Comparison of ENCODE assay signal across 16 cellular contexts in the genomic region with DNA sequence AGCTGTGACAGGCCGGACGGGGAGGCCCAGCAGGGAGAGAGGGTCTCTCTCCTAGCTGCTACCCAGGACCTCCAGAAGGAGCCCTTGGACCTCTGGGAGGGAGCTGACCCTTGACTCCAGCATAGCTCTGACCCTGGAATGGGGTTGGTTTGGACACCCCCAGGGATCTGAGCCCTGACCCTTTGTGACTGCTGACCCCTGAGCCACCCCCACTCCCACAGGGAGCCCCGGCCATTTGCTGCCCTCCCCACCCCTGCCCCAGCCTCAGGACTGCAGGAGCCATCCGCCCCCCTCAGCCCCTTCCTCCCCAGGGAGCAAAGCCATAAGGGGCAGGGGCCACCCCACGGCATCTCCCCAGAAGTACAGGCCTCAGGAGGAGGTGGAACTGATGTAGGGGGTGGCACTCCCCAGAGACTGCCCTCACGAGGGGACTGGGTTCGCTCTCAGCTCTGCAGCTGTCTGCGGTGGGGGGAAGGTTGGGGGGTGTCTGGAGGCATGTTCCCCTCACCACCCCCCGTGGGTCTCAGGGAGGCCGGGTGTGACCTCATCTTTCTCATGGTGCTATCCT. TPM values are rescaled to one million over a fixed set of nuclear protein-coding genes. Genes with fewer than 3 reads are reported as not detected.
A peak's percentile ranks its signal among the peaks of the same experiment; 100 is the strongest.
DNase-seq lines count a peak whose midpoint lies in the region; ATAC-seq and TF ChIP-seq lines count a peak whose summit lies in the region.
"Had no signal": no experiment of that assay in that cellular context is flagged by ENCODE, and none has a peak within 500 bp of the region (broad histone marks: within the 10 kb centered on the region; RNA-seq: fewer than 3 reads in every experiment).

No MANE protein-coding gene starts in this region.

- H3K4me1 ChIP-seq in H9 (ENCODE audit: insufficient read depth, low read length): peaks cover 2% of the 10 kb centered on the region; the same call in 1 of the 2 replicates
- peaks cover 19% of the 10 kb centered on the region in 2 donors for H3K4me1 ChIP-seq in neuronal stem cell (ENCODE audit: control insufficient read depth in 2 of 2, insufficient read depth in 1 of 2, low read depth in 1 of 2, low read length in 2 of 2)

- H2BK15ac ChIP-seq in H9 (ENCODE audit: low read depth, low read length) (no peak overlapping the region), neuronal stem cell (ENCODE audit: low read length) (no peak overlapping the region)

- H3K27ac Mint-ChIP-seq in H9: peak overlapping the region; percentile 75 to 99 (median 92); a peak in 5 of 7 replicates
- H3K27ac Mint-ChIP-seq in WTC11: peak overlapping the region; percentile 96

- H3K36me3 ChIP-seq in neuronal stem cell (replicated peaks in 1 of 2; ENCODE audit: control insufficient read depth in 2 of 2, insufficient read depth in 2 of 2, low read length in 2 of 2): peaks cover 23 to 49% of the 10 kb centered on the region in 2 donors

- H3K4me2 ChIP-seq in H9 (ENCODE audit: insufficient read depth, insufficient read length, low read length) (no peak overlapping the region), neuronal stem cell (ENCODE audit: insufficient read depth, low read length, poor library complexity, severe bottlenecking) (no peak overlapping the region)
- H3K4me2 ChIP-seq: KMS-11 had no signal

- H2BK20ac ChIP-seq in H9 (ENCODE audit: low read depth, low read length, poor library complexity, severe bottlenecking): no peak overlapping the region

- no peak overlapping the region for H4K5ac ChIP-seq in H9 (ENCODE audit: insufficient read length, low read depth, low read length)

- H2AFZ ChIP-seq in H9 (ENCODE audit: low read length) (no peak overlapping the region), neuronal stem cell (ENCODE audit: low read length) (no peak overlapping the region)

- CTCF ChIA-PET in WTC11 (lab: Charles Lee): interaction anchor here (1.0 to 3.4 kb wide), 5 partner anchors 9 to 187 kb away, joined by 3 to 30 read pairs (median 4); partner anchors contain the start of genes IL11 and KMT5C

- H3K27me3 Mint-ChIP-seq in H9 (ENCODE audit: low read depth) (peaks cover 22% of the 10 kb centered on the region), WTC11 (ENCODE audit: low read depth) (peaks cover 22% of the 10 kb centered on the region)

- H2BK120ac ChIP-seq in H9 (ENCODE audit: low read depth, low read length, poor library complexity, severe bottlenecking) (no peak overlapping the region), neuronal stem cell (ENCODE audit: low read depth, low read length) (no peak overlapping the region)

- H3K4me3 ChIP-seq in neuronal stem cell (ENCODE audit: low read length in 2 of 2): no peak overlapping the region

- H4K91ac ChIP-seq in H9 (ENCODE audit: insufficient read length, low read depth, low read length) (no peak overlapping the region), neuronal stem cell (ENCODE audit: low read depth, low read length, poor library complexity) (no peak overlapping the region)

- H3K23me2 ChIP-seq in H9 (ENCODE audit: insufficient read length, low read depth, low read length, poor library complexity, severe bottlenecking): peaks cover 3% of the 10 kb centered on the region

- peak overlapping the region; percentile 22 to 72; a peak in 3 of 5 replicates for H3K4me3 Mint-ChIP-seq in H9
- peak overlapping the region; percentile 52 for H3K4me3 Mint-ChIP-seq in WTC11

- H3K79me1 ChIP-seq in H9 (ENCODE audit: insufficient read depth, low read depth, low read length, poor library complexity, severe bottlenecking): no peaks in the 10 kb centered on the region
- H3K79me1 ChIP-seq in neuronal stem cell (ENCODE audit: low read depth, low read length): peaks cover 6% of the 10 kb centered on the region

- no peak overlapping the region for H3K9ac ChIP-seq in H9 (ENCODE audit: extremely low read depth, insufficient read length, low read length)
- H3K9ac ChIP-seq in neuronal stem cell (ENCODE audit: low read depth, low read length, poor library complexity): peak overlapping the region; percentile 38
- H3K9ac ChIP-seq: KMS-11 had no signal

- WGBS in H9 (ENCODE audit: extremely low coverage, insufficient read length, low lambda C conversion rate): no CpG with 5 or more reads among the region's 10 CpGs
- no CpG with 5 or more reads among the region's 10 CpGs for WGBS in neuronal stem cell (ENCODE audit: extremely low coverage in 2 of 2, insufficient read length in 2 of 2, insufficient replicate concordance in 1 of 2), 2 donors

- H4K8ac ChIP-seq in H9 (replicated peaks; ENCODE audit: insufficient read length, low read depth, low read length): no peak overlapping the region
- no peak overlapping the region for H4K8ac ChIP-seq in neuronal stem cell (ENCODE audit: low read depth, low read length)

- H3K79me2 ChIP-seq in H9 (ENCODE audit: insufficient read depth, low read length): no peaks in the 10 kb centered on the region

- H2BK12ac ChIP-seq in H9 (ENCODE audit: insufficient read length, low read depth, low read length): no peak overlapping the region
- no peak overlapping the region for H2BK12ac ChIP-seq in neuronal stem cell (ENCODE audit: low read length)

- H3K18ac ChIP-seq in H9 (ENCODE audit: insufficient read length, low read depth, low read length): no peak overlapping the region
- H3K18ac ChIP-seq in neuronal stem cell (ENCODE audit: low read length): no peak overlapping the region

- ATAC-seq in WTC11: no peak
- ATAC-seq: Right ventricle myocardium inferior had no signal

- H2AK5ac ChIP-seq in H9 (ENCODE audit: insufficient read length, low read length) (no peak overlapping the region), neuronal stem cell (ENCODE audit: low read depth, low read length) (peak overlapping the region; percentile 63)

- H3K14ac ChIP-seq in H9 (ENCODE audit: insufficient read depth, low read length) (peak overlapping the region; percentile 23), neuronal stem cell (ENCODE audit: low read length) (no peak overlapping the region)

- no peak for DNase-seq in H9
- no peak for DNase-seq in WTC11 (ENCODE audit: low spot score)
- DNase-seq in islet precursor cell: peak; percentile 43
- no peak for DNase-seq in neuronal stem cell (ENCODE audit: low spot score)
- no peak for DNase-seq in hippocampal formation (lab: John Stamatoyannopoulos, UW)
- DNase-seq in G401 (ENCODE audit: low spot score): no peak
- no peak for DNase-seq in activated CD4-positive, CD25-positive, alpha-beta regulatory T cell (lab: John Stamatoyannopoulos, UW)
- DNase-seq: COR-L47, HCEC 1CT, NCI-H1048, NCI-H1436 treated with DMSO at 0.1 percent for 48 hours, NCI-H510A treated with DMSO at 0.1 percent for 48 hours had no signal

- H3K36me3 Mint-ChIP-seq in H9 (ENCODE audit: insufficient read depth in 1 of 3, low read depth in 3 of 3) (peaks cover 20 to 62% (median 47%) of the 10 kb centered on the region in 3 experiments; a peak in 6 of 7 replicates), WTC11 (peaks cover 22% of the 10 kb centered on the region)

- H4K20me1 ChIP-seq in H9 (ENCODE audit: control insufficient read depth, insufficient read depth, insufficient read length): no peaks in the 10 kb centered on the region

- H2BK5ac ChIP-seq in H9 (ENCODE audit: insufficient read length, low read length) (no peak overlapping the region), neuronal stem cell (ENCODE audit: low read length) (no peak overlapping the region)

- H3K27me3 ChIP-seq in H9 (ENCODE audit: insufficient read depth, low read length) (peaks cover 5% of the 10 kb centered on the region; the same call in 1 of the 2 replicates), neuronal stem cell (ENCODE audit: control insufficient read depth in 3 of 3, insufficient read depth in 3 of 3, low read depth in 1 of 3, low read length in 3 of 3) (peaks cover 0 to 16% (median 12%) of the 10 kb centered on the region in 3 experiments)

- TF ChIP-seq CTCF in H9 (conservative IDR thresholded peaks at IDR 0.05): no peak
- TF ChIP-seq CTCF in WTC11 (IDR thresholded peaks at IDR 0.05): no peak

- H3K4ac ChIP-seq in H9 (ENCODE audit: low read depth, low read length): no peak overlapping the region
- H3K4ac ChIP-seq in neuronal stem cell (ENCODE audit: low read length): no peak overlapping the region

- no peaks in the 10 kb centered on the region for H3K9me3 ChIP-seq in H9 (ENCODE audit: control insufficient read depth, low read depth, low read length)
- H3K9me3 ChIP-seq in neuronal stem cell (replicated peaks in 1 of 2; ENCODE audit: control insufficient read depth in 2 of 2, insufficient read depth in 1 of 2, low read depth in 1 of 2, low read length in 2 of 2): peaks cover 0 to 2% of the 10 kb centered on the region in 2 donors

- no peak overlapping the region for H3K56ac ChIP-seq in H9 (ENCODE audit: insufficient read length, low read depth, low read length)

- in situ Hi-C loops in G401 (cut with HindIII; ENCODE audit: low sequenced_read_pairs): loop anchor here (10.0 kb wide), 1 partner anchor 173 kb away; no protein-coding TSS in a partner anchor

- no peak overlapping the region for H3T11ph ChIP-seq in H9 (ENCODE audit: low read length)

- H3K27ac ChIP-seq in H9 (ENCODE audit: insufficient read length, low read depth, low read length): no peak overlapping the region
- no peak overlapping the region for H3K27ac ChIP-seq in neuronal stem cell (replicated peaks; ENCODE audit: low read length)
- H3K27ac ChIP-seq: KMS-11 had no signal

- no peak overlapping the region for H3K23ac ChIP-seq in H9 (ENCODE audit: insufficient read length, low read depth, low read length)
- H3K23ac ChIP-seq in neuronal stem cell (ENCODE audit: low read depth, low read length, poor library complexity): no peak overlapping the region

- H3K4me1 Mint-ChIP-seq in H9 (peaks cover 53 to 73% of the 10 kb centered on the region in 2 experiments), WTC11 (peaks cover 49% of the 10 kb centered on the region)

- H3K9me3 Mint-ChIP-seq in H9: no peaks in the 10 kb centered on the region; a peak in 1 of 5 replicates
- H3K9me3 Mint-ChIP-seq in WTC11: no peaks in the 10 kb centered on the region

- POLR2A ChIA-PET in WTC11 (lab: Charles Lee): interaction anchor here (0.5 to 3.7 kb wide), 4 partner anchors 9 to 45 kb away, joined by 3 to 28 read pairs (median 11); partner anchors contain the start of gene KMT5C

RNA-seq across cellular contexts. Expression of gene COX6B2, which starts 7.0 kb away (rescaled TPM):
- total RNA-seq in H9 (2021): 4.0 and 5.0 TPM in 2 replicates
- 4.1 to 8.0 TPM (median 4.3 TPM) in 3 replicates for total RNA-seq in WTC11 (2021)
- 0.81 TPM for polyA plus RNA-seq in neuronal stem cell (2013, experiment 1 of 2)
- polyA plus RNA-seq in neuronal stem cell (2013, experiment 2 of 2): 0.71 TPM
- 5.8 TPM in 2 replicates for total RNA-seq in G401 (2014; rRNA removed; shearing (Covaris generic))
- total RNA-seq: Daoy, Right ventricle myocardium inferior had no signal

RNA-seq across cellular contexts. Expression of gene KMT5C, which starts 7.8 kb away (rescaled TPM):
- total RNA-seq in H9 (2021): 53.7 and 54.5 TPM in 2 replicates
- 49.1 to 63.1 TPM (median 52.3 TPM) in 3 replicates for total RNA-seq in WTC11 (2021)
- 46.5 TPM for polyA plus RNA-seq in neuronal stem cell (2013, experiment 1 of 2)
- 47.0 TPM for polyA plus RNA-seq in neuronal stem cell (2013, experiment 2 of 2)
- total RNA-seq in G401 (2014; rRNA removed; shearing (Covaris generic)): 17.7 and 20.8 TPM in 2 replicates

RNA-seq across cellular contexts. Expression of gene GARIN5B, which starts 15.5 kb away (rescaled TPM):
- total RNA-seq in H9 (2021): 0.13 and 0.15 TPM in 2 replicates
- 0.07 to 0.09 TPM in 2 of 3 replicates, not detected in the other for total RNA-seq in WTC11 (2021)
- 0.08 TPM for polyA plus RNA-seq in neuronal stem cell (2013, experiment 1 of 2)
- 0.08 TPM for polyA plus RNA-seq in neuronal stem cell (2013, experiment 2 of 2)
- total RNA-seq in G401 (2014; rRNA removed; shearing (Covaris generic)): not detected in 2 replicates
- total RNA-seq: Daoy, MCF 10A, Right ventricle myocardium inferior had no signal

RNA-seq across cellular contexts. Expression of gene TMEM150B, which starts 22.4 kb away (rescaled TPM):
- total RNA-seq in H9 (2021) (0.63 TPM in 1 of 2 replicates, not detected in the other), WTC11 (2021) (0.44 to 0.50 TPM in 2 of 3 replicates, not detected in the other)
- polyA plus RNA-seq in neuronal stem cell (2013, experiment 1 of 2): not detected
- 0.04 TPM for polyA plus RNA-seq in neuronal stem cell (2013, experiment 2 of 2)
- total RNA-seq in G401 (2014; rRNA removed; shearing (Covaris generic)): 1.9 TPM in 1 of 2 replicates, not detected in the other
- total RNA-seq: Daoy, MCF 10A had no signal

RNA-seq across cellular contexts. Expression of gene IL11, which starts 22.7 kb away (rescaled TPM):
- total RNA-seq in H9 (2021): 3.8 and 3.9 TPM in 2 replicates
- 1.2 to 1.8 TPM (median 1.6 TPM) in 3 replicates for total RNA-seq in WTC11 (2021)
- polyA plus RNA-seq in neuronal stem cell (2013, experiment 1 of 2): 1.1 TPM
- polyA plus RNA-seq in neuronal stem cell (2013, experiment 2 of 2): 1.1 TPM
- 6.5 and 8.4 TPM in 2 replicates for total RNA-seq in G401 (2014; rRNA removed; shearing (Covaris generic))
- total RNA-seq: Right ventricle myocardium inferior had no signal
